In the genomic region with DNA sequence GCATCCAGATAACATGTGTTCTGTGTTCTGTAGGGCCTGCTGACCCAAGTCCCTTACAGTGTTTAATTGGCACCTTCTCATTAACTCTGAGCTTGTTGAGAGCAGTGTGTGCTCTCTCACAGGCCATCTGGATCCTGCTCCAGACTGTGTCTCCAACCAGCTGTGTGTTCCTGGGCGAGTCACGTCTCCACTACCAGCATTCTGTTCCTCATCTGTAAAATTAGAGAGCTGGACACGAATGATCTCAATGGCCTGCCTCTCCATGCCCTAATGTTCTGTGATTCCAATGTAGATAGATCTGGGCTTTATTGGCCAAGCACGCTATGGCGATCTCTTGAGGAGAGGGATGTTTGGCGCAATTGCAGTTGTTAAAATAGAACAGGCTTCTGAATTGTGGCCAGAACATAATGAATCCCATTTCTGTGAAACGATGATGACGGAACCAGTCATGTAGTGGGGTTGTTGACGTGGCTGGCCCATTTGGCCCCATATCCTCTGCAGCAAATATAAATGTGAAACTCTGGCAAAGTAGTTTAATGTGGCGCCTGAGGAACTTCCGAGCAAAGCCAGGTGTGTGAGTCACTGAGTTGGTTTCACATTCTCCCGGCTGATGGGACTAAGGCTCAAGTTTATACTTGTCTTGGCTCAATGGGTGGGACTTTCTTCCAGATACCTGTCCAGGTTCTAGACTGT, we compare ENCODE assay signal across 1 cellular context.
TF ChIP-seq lines count a peak whose summit lies in the region.

No MANE protein-coding gene starts in this region.

TF ChIP-seq in IMR-90, 13 proteins besides CTCF, POLR2A, EP300 and RAD21:
- TF ChIP-seq, protein P1, sequence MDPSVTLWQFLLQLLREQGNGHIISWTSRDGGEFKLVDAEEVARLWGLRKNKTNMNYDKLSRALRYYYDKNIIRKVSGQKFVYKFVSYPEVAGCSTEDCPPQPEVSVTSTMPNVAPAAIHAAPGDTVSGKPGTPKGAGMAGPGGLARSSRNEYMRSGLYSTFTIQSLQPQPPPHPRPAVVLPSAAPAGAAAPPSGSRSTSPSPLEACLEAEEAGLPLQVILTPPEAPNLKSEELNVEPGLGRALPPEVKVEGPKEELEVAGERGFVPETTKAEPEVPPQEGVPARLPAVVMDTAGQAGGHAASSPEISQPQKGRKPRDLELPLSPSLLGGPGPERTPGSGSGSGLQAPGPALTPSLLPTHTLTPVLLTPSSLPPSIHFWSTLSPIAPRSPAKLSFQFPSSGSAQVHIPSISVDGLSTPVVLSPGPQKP (IDR thresholded peaks at IDR 0.05; ENCODE audit: borderline replicate concordance, low read depth, low read length): no peak
- no peak for TF ChIP-seq SMC3 (IDR thresholded peaks at IDR 0.05; ENCODE audit: low read depth, low read length)
- TF ChIP-seq RCOR1 (IDR thresholded peaks at IDR 0.05; ENCODE audit: insufficient replicate concordance, low read length): no peak
- TF ChIP-seq BHLHE40 (IDR thresholded peaks at IDR 0.05; ENCODE audit: low read depth, low read length): no peak
- no peak for TF ChIP-seq MAZ (IDR thresholded peaks at IDR 0.05; ENCODE audit: borderline replicate concordance, low read depth, low read length)
- TF ChIP-seq CEBPB (IDR thresholded peaks at IDR 0.05; ENCODE audit: low read depth, low read length): no peak
- no peak for TF ChIP-seq MAFK (IDR thresholded peaks at IDR 0.05; ENCODE audit: low read depth, low read length)
- TF ChIP-seq CHD1 (IDR thresholded peaks at IDR 0.05; ENCODE audit: low read depth, low read length): no peak
